15 cellular contexts compared by ENCODE assay signal in the genomic region with DNA sequence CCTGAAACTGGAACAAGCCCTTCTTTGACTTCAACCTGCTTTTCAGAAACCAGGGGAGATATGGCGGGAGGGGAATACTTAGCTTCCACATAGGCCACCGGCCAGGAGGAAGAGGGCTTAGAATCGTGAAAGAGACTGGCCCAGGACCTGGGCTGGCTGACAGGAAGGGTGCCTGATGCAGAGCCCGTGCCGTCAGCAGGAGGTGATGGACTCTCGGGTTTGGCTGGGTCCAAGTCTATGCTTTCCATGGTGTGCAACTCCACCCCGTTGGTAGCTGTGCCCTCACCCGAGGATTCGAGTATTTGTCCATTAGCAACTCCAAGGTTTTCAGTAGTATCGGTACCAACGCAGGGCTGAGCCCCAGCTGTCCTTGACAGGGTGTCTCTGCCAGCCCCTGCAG. TPM values are rescaled to one million over a fixed set of nuclear protein-coding genes. Genes with fewer than 3 reads are reported as not detected.
"Had no signal": no experiment of that assay in that cellular context is flagged by ENCODE, and none has a peak within 500 bp of the region (broad histone marks: within the 10 kb centered on the region; RNA-seq: fewer than 3 reads in every experiment).

No MANE protein-coding gene starts in this region.

RNA-seq across cellular contexts. Expression of gene OR11H12, which starts 35.1 kb away (rescaled TPM):
- total RNA-seq: activated B cell treated with CpG ODN at 0.5 μM for 24 hours; activated CD4-positive, alpha-beta memory T cell treated with anti-CD3 and anti-CD28 coated beads for 36 hours; activated CD4-positive, alpha-beta memory T cell treated with anti-CD3 and anti-CD28 coated beads, Interleukin-2, amount 10 ng/mL, durations not matched to agents 7 days and 5 days; activated CD4-positive, alpha-beta T cell treated with anti-CD3 and anti-CD28 coated beads for 36 hours; activated CD4-positive, alpha-beta T cell treated with anti-CD3 and anti-CD28 coated beads, Interleukin-2, amount 10 ng/mL, durations not matched to agents 24 days and 14 days; activated CD4-positive, alpha-beta T cell treated with anti-CD3 and anti-CD28 coated beads, Interleukin-2, amount 10 ng/mL, durations not matched to agents 7 days and 5 days; activated CD8-positive, alpha-beta memory T cell treated with anti-CD3 and anti-CD28 coated beads for 36 hours; activated CD8-positive, alpha-beta memory T cell treated with anti-CD3 and anti-CD28 coated beads, Interleukin-2, amount 10 ng/mL, durations not matched to agents 7 days and 5 days; activated CD8-positive, alpha-beta T cell treated with anti-CD3 and anti-CD28 coated beads for 36 hours; activated CD8-positive, alpha-beta T cell treated with anti-CD3 and anti-CD28 coated beads, Interleukin-2, amount 10 ng/mL, durations not matched to agents 7 days and 5 days; T-cell; T-helper 1 cell treated with Interleukin-12 subunit alpha and Interleukin-12 subunit beta and Interleukin-4 antibody, amounts not matched to agents 30 ng/mL and 1 ng/mL, for 36 hours; T-helper 17 cell; T-helper 2 cell treated with Interferon-gamma antibody and Interleukin-4, amounts not matched to agents 100 ng/mL and 5 ng/mL, for 36 hours; WTC11 had no signal
